8 cellular contexts compared by ENCODE assay signal in the genomic region with DNA sequence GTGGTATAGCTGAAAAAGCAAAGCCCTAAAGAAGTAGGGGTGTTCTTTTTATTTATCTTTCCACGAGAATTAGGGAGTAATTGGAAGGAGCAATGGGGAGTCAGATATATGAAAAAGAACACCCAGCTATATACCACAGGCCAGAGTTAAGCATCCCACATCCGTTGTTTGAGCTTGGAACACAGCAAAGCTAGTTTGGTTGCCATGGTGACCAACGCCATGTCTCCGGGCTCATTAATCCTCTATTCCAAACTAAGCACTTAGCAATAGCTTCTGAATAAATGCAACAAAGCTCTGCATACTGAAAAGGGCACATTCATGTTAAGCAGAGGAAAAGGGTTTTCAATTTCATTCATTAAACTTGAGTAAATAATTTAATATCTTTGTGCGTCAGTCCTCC. TPM values are rescaled to one million over a fixed set of nuclear protein-coding genes. Genes with fewer than 3 reads are reported as not detected.
DNase-seq lines count a peak whose midpoint lies in the region; ATAC-seq and TF ChIP-seq lines count a peak whose summit lies in the region.

No MANE protein-coding gene starts in this region.

- H3K4me1 ChIP-seq in A673 (ENCODE audit: insufficient read depth, low read length, poor library complexity, severe bottlenecking) = no peaks in the 10 kb centered on the region

- intact Hi-C loops in A673 (cut with micrococcal nuclease; ENCODE audit: unreplicated experiment) (no loop called here), posterior cingulate gyrus (cut with DNase I) (no loop called here)

- BruUV-seq in A673 (replicated peaks; lab: Mats Ljungman, UMichigan) = no TSS peak

- DNase-seq in A673 (ENCODE audit: low spot score) = peak; percentile 80
- peak; percentile 50 for DNase-seq in NCI-H146 treated with DMSO at 0.1 percent for 48 hours (lab: John Stamatoyannopoulos, UW; ENCODE audit: unreplicated experiment)
- DNase-seq in brain microvascular endothelial cell = peak; percentile 82
- peak in 7 of 10 donors; percentile 28 to 84 (median 34) for DNase-seq in posterior cingulate gyrus
- DNase-seq in activated CD4-positive, CD25-positive, alpha-beta regulatory T cell (lab: John Stamatoyannopoulos, UW) = no peak

- CTCF ChIA-PET in A673 (lab: Charles Lee) = interaction anchor here (1.8 to 2.3 kb wide), 2 partner anchors 177 to 181 kb away, joined by 7 to 11 read pairs; no protein-coding TSS in a partner anchor

- in situ Hi-C loops in brain microvascular endothelial cell (cut with HindIII; ENCODE audit: low pct_ligation_motif_present, low sequenced_read_pairs) = loop anchor here (25.0 kb wide), 1 partner anchor 178 kb away; no protein-coding TSS in a partner anchor

- H3K27me3 ChIP-seq in A673 (replicated peaks; ENCODE audit: insufficient read depth, low read depth, low read length, poor library complexity) (peaks cover 11% of the 10 kb centered on the region), brain microvascular endothelial cell (replicated peaks) (no peaks in the 10 kb centered on the region)

- H3K9me3 ChIP-seq in A673 (ENCODE audit: low read depth, low read length, poor library complexity, severe bottlenecking) = no peaks in the 10 kb centered on the region

- no peak overlapping the region for H3K4me3 ChIP-seq in A673 (ENCODE audit: low read depth, low read length, poor library complexity, severe bottlenecking)
- no peak overlapping the region for H3K4me3 ChIP-seq in brain microvascular endothelial cell (ENCODE audit: low read depth, low read length)

- TF ChIP-seq CTCF in A673 (conservative IDR thresholded peaks at IDR 0.05; ENCODE audit: low read depth, low read length) (no peak), brain microvascular endothelial cell (IDR thresholded peaks at IDR 0.05; ENCODE audit: low read depth, low read length, missing control alignments) (no peak)

- no peaks in the 10 kb centered on the region for H3K36me3 ChIP-seq in A673 (ENCODE audit: insufficient read depth, low read length, poor library complexity, severe bottlenecking)
- H3K36me3 ChIP-seq in brain microvascular endothelial cell (replicated peaks) = no peaks in the 10 kb centered on the region

- peak; percentile 28 for ATAC-seq in GM21529 (IDR thresholded peaks at IDR 0.05; ENCODE audit: unreplicated experiment)
- ATAC-seq in HG02798 (IDR thresholded peaks at IDR 0.05; ENCODE audit: poor library complexity, unreplicated experiment) = no peak
- no peak for ATAC-seq in GM21528 (IDR thresholded peaks at IDR 0.05; ENCODE audit: low FRiP score, unreplicated experiment)

- POLR2A ChIA-PET in A673 (lab: Charles Lee; ENCODE audit: low non-redundant PET) = no interaction called here

- no peak overlapping the region for H3K27ac ChIP-seq in A673 (ENCODE audit: low read depth, low read length, poor library complexity, severe bottlenecking)
- no peak overlapping the region for H3K27ac ChIP-seq in brain microvascular endothelial cell

RNA-seq across cellular contexts. Expression of gene ASB4, which starts 23.5 kb away (rescaled TPM):
- not detected in 2 replicates for total RNA-seq in A673 (2021)

Comparison
In these comparisons a context has a peak if more than half of its experiments do, and no peak if none do; other contexts are left out.
1. DNase-seq: peak in A673 (single experiment), NCI-H146 treated with DMSO at 0.1 percent for 48 hours (single experiment), brain microvascular endothelial cell (single experiment) and posterior cingulate gyrus (7 of 10); none in activated CD4-positive, CD25-positive, alpha-beta regulatory T cell (0 of 4).